ENCODE assay signal across 8 cellular contexts in genomic region chr15:52680041-52680391, GRCh38. TPM values are rescaled to one million over a fixed set of nuclear protein-coding genes. Genes with fewer than 3 reads are reported as not detected.
DNase-seq lines count a peak whose midpoint lies in the region; ATAC-seq and TF ChIP-seq lines count a peak whose summit lies in the region.

No MANE protein-coding gene starts in this region.

- H3K27me3 Mint-ChIP-seq in T-cell, result no peaks in the 10 kb centered on the region

- H3K4me1 Mint-ChIP-seq in T-cell, result peaks cover 51 to 65% (median 62%) of the 10 kb centered on the region in 3 donors

- no peak for TF ChIP-seq CTCF in fibroblast of the aortic adventitia (IDR thresholded peaks at IDR 0.05; ENCODE audit: insufficient read depth, low read length)

- H3K27ac ChIP-seq in skin epidermis, result peak overlapping the region in 14 of 21 experiments; percentile 83 to 100 (median 96)

- H3K36me3 Mint-ChIP-seq in T-cell, result peaks cover 13% of the 10 kb centered on the region

- ATAC-seq in T-cell (replicated peaks in 1 of 4) (no peak), GM19328 (IDR thresholded peaks at IDR 0.05; ENCODE audit: unreplicated experiment) (no peak)

- peak overlapping the region; percentile 87 for H3K4me3 ChIP-seq in fibroblast of the aortic adventitia (ENCODE audit: low read depth, low read length)
- peak overlapping the region; percentile 57 to 98 (median 88) for H3K4me3 ChIP-seq in skin epidermis

- peak overlapping the region; percentile 55 to 91 (median 70) for H3K4me3 Mint-ChIP-seq in T-cell

- POLR2A ChIA-PET in T-cell (lab: Charles Lee), result interaction anchor here (0.6 to 0.9 kb wide), 3 partner anchors 13 to 150 kb away, joined by 3 to 14 read pairs (median 3); no protein-coding TSS in a partner anchor

- no peaks in the 10 kb centered on the region for H3K9me3 Mint-ChIP-seq in T-cell

- H3K27ac Mint-ChIP-seq in T-cell, result peak overlapping the region; percentile 23 to 24

- CTCF ChIA-PET in T-cell (lab: Charles Lee), result interaction anchor here in 1 of 2 donors (0.6 kb wide), 1 partner anchor 8 kb away, joined by 3 read pairs; no protein-coding TSS in a partner anchor

- DNase-seq in NCI-H748 (lab: John Stamatoyannopoulos, UW; ENCODE audit: unreplicated experiment), result peak; percentile 5
- no peak for DNase-seq in NCI-H748 treated with DMSO at 0.1 percent for 48 hours (lab: John Stamatoyannopoulos, UW)
- DNase-seq in T-cell, result no peak
- peak; percentile 20 for DNase-seq in fibroblast of the aortic adventitia (ENCODE audit: low read depth)
- no peak for DNase-seq in MV-4-11 (lab: John Stamatoyannopoulos, UW)
- DNase-seq in HuH-7 (ENCODE audit: low spot score), result no peak

RNA-seq across cellular contexts. Expression of gene ATOSA, which starts 0.8 kb away (rescaled TPM):
- total RNA-seq in T-cell (100 to 1,000 TPM in 2 of 5 donors, 10 to 100 TPM in 3; 88.2 to 121 (median 96.1) TPM), fibroblast of the aortic adventitia (ENCODE audit: low replicate concordance) (35.8 and 52.6 TPM in 2 replicates)

Comparison
In these comparisons a context has a peak if more than half of its experiments do, and no peak if none do; other contexts are left out.
1. DNase-seq: peak in NCI-H748 (single experiment) and fibroblast of the aortic adventitia (single experiment); none in NCI-H748 treated with DMSO at 0.1 percent for 48 hours (single experiment), T-cell (0 of 34), MV-4-11 (single experiment) and HuH-7 (single experiment).